ENCODE assay signal across 20 cellular contexts in the genomic region with DNA sequence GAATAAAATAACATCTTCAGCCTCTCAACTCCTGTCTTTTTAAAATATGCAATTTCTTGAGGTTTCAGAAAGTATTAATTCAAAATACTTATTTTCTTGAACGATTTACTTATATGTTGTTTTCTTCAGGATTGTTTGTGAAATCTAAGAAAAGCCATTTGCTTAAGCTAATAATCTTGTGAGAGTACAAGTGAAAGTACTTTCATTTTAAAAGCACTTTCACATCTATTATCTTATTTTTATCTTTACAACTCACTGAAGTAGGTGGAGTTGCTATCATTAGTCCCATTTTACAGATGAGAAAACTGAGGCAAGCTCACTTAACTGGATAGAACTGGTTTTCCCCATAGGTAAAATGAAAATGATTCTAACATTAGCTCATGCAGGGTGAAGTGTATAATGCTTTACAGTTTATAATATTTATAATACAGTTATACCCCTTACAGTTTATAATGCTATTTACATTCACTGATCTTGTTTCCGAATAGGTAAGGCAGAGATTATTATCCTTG.
"Had no signal": no experiment of that assay in that cellular context is flagged by ENCODE, and none has a peak within 500 bp of the region (broad histone marks: within the 10 kb centered on the region; RNA-seq: fewer than 3 reads in every experiment).

No MANE protein-coding gene starts in this region.

- DNase-seq: IMR-90, Kasumi-1, MM.1S, NCI-H1436, NCI-H187, NCI-H2029, NCI-H2081 treated with DMSO at 0.1 percent for 48 hours, NCI-H2171, NCI-H226, NCI-H510A, NCI-H524 treated with DMSO at 0.1 percent for 48 hours, NCI-H69, NCI-H774, Right ventricle myocardium superior, RPMI8226, SIG-M5, SK-N-SH, SW 1271 had no signal

- H3K4me2 ChIP-seq: KMS-11, SK-N-SH had no signal

- H3K27ac ChIP-seq: KMS-11, SJSA1 had no signal

- H3K4me3 ChIP-seq: SJSA1 had no signal

- H3K27me3 ChIP-seq: SJSA1 had no signal

- H3K9ac ChIP-seq: KMS-11, SK-N-SH had no signal

- H3K9me3 ChIP-seq: SJSA1, SK-N-SH had no signal
